ENCODE assay signal across 15 cellular contexts in the genomic region with DNA sequence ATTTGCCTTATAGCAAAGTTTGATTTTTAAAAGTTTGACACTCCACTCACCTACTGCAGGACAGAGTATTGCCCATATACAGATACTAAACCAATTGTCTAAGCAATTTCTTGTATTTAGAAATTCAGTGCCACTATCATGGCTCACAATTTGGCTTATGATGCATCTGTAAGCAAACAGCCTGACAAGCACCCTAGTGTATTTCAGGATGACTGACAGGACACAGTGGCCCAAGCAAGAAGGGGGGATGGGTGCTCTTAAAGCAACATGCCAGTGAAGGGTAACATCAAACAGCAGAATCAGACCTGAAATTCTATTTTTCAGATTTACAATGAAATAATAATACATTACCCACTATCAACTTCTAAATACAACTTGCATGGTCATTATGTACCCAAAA. TPM values are rescaled to one million over a fixed set of nuclear protein-coding genes. Genes with fewer than 3 reads are reported as not detected.
DNase-seq lines count a peak whose midpoint lies in the region; TF ChIP-seq lines count a peak whose summit lies in the region.
"Had no signal": no experiment of that assay in that cellular context is flagged by ENCODE, and none has a peak within 500 bp of the region (broad histone marks: within the 10 kb centered on the region; RNA-seq: fewer than 3 reads in every experiment).

No MANE protein-coding gene starts in this region.

- TF ChIP-seq CTCF in brain (conservative IDR thresholded peaks at IDR 0.05) (no peak), tibial artery (IDR thresholded peaks at IDR 0.05) (no peak), foreskin fibroblast (IDR thresholded peaks at IDR 0.05; ENCODE audit: low read depth, low read length) (no peak)

- H3K27ac Mint-ChIP-seq in brain = peak overlapping the region in 3 of 5 experiments; percentile 20 to 49 (median 24)
- H3K27ac Mint-ChIP-seq: activated CD8-positive, alpha-beta T cell treated with anti-CD3 and anti-CD28 coated beads, Interleukin-2, amount 10 ng/mL, durations not matched to agents 7 days and 5 days; activated naive CD8-positive, alpha-beta T cell treated with anti-CD3 and anti-CD28 coated beads, Interleukin-2, amount 10 ng/mL, durations not matched to agents 7 days and 5 days had no signal

- H3K4me3 ChIP-seq in tibial artery = peak overlapping the region in 1 of 2 donors; percentile 1
- no peak overlapping the region for H3K4me3 ChIP-seq in foreskin fibroblast (ENCODE audit: low read depth in 1 of 2, low read length in 2 of 2)
- H3K4me3 ChIP-seq: ovary, transverse colon had no signal

- H3K27me3 Mint-ChIP-seq in brain = no peaks in the 10 kb centered on the region

- peaks cover 24% of the 10 kb centered on the region for H3K4me1 Mint-ChIP-seq in brain
- H3K4me1 Mint-ChIP-seq: activated naive CD8-positive, alpha-beta T cell treated with anti-CD3 and anti-CD28 coated beads, Interleukin-2, amount 10 ng/mL, durations not matched to agents 7 days and 5 days had no signal

- peak overlapping the region in 4 of 5 experiments; percentile 43 to 45 (median 44) for H3K4me3 Mint-ChIP-seq in brain
- H3K4me3 Mint-ChIP-seq: activated CD8-positive, alpha-beta T cell treated with anti-CD3 and anti-CD28 coated beads, Interleukin-2, amount 10 ng/mL, durations not matched to agents 7 days and 5 days; activated naive CD8-positive, alpha-beta T cell treated with anti-CD3 and anti-CD28 coated beads, Interleukin-2, amount 10 ng/mL, durations not matched to agents 7 days and 5 days had no signal

- no peaks in the 10 kb centered on the region for H3K9me3 Mint-ChIP-seq in brain
- H3K9me3 Mint-ChIP-seq: activated naive CD8-positive, alpha-beta T cell treated with anti-CD3 and anti-CD28 coated beads, Interleukin-2, amount 10 ng/mL, durations not matched to agents 7 days and 5 days had no signal

- H3K36me3 Mint-ChIP-seq in brain = no peaks in the 10 kb centered on the region
- H3K36me3 Mint-ChIP-seq: activated naive CD8-positive, alpha-beta T cell treated with anti-CD3 and anti-CD28 coated beads, Interleukin-2, amount 10 ng/mL, durations not matched to agents 7 days and 5 days had no signal

- peak overlapping the region; percentile 38 to 74 for H3K27ac ChIP-seq in tibial artery
- H3K27ac ChIP-seq: ovary, transverse colon had no signal

- in situ Hi-C loops in KBM-7 (cut with MboI; ENCODE audit: low pct_unique_long_range_greater_than_20kb, low sequenced_read_pairs) = no loop called here

- intact Hi-C loops in tibial artery (cut with DNase I; ENCODE audit: low total_unique reads) = no loop called here

- H3K36me3 ChIP-seq in tibial artery = no peaks in the 10 kb centered on the region
- H3K36me3 ChIP-seq: ovary, transverse colon had no signal

- peak in 2 of 3 experiments; percentile 9 to 35 for DNase-seq in NCI-H1417 (lab: John Stamatoyannopoulos, UW)
- no peak for DNase-seq in NCI-H1417 treated with DMSO at 0.1 percent for 48 hours (lab: John Stamatoyannopoulos, UW)
- peak; percentile 62 for DNase-seq in islet precursor cell
- no peak for DNase-seq in tibial artery
- DNase-seq in KBM-7 = no peak
- no peak for DNase-seq in SW 1271 (lab: John Stamatoyannopoulos, UW)
- no peak for DNase-seq in foreskin fibroblast
- DNase-seq: 8988T; activated CD8-positive, alpha-beta T cell treated with anti-CD3 and anti-CD28 coated beads, Interleukin-2, amount 10 ng/mL, durations not matched to agents 7 days and 5 days; activated naive CD8-positive, alpha-beta T cell treated with anti-CD3 and anti-CD28 coated beads, Interleukin-2, amount 10 ng/mL, durations not matched to agents 7 days and 5 days; NCI-H510A; ovary; transverse colon had no signal

- peaks cover 0 to 21% (median 6%) of the 10 kb centered on the region in 4 donors for H3K4me1 ChIP-seq in tibial artery

- no peaks in the 10 kb centered on the region for H3K9me3 ChIP-seq in tibial artery
- H3K9me3 ChIP-seq: ovary, transverse colon had no signal

- H3K27me3 ChIP-seq in tibial artery = no peaks in the 10 kb centered on the region
- H3K27me3 ChIP-seq: ovary, transverse colon had no signal

RNA-seq across cellular contexts. Expression of a gene that starts 30.5 kb away (rescaled TPM):
- polyA plus RNA-seq in brain (ENCODE audit: insufficient read depth, low read depth, low replicate concordance) = 3.8 TPM
- polyA plus RNA-seq: endothelial cell of umbilical vein had no signal

Comparison
In these comparisons a context has a peak if more than half of its experiments do, and no peak if none do; other contexts are left out.
1. DNase-seq: peak in NCI-H1417 (2 of 3) and islet precursor cell (single experiment); none in NCI-H1417 treated with DMSO at 0.1 percent for 48 hours (single experiment), tibial artery (0 of 2), KBM-7 (single experiment), SW 1271 (0 of 2) and foreskin fibroblast (0 of 2).